ENCODE assay signal across 9 cellular contexts in the genomic region with DNA sequence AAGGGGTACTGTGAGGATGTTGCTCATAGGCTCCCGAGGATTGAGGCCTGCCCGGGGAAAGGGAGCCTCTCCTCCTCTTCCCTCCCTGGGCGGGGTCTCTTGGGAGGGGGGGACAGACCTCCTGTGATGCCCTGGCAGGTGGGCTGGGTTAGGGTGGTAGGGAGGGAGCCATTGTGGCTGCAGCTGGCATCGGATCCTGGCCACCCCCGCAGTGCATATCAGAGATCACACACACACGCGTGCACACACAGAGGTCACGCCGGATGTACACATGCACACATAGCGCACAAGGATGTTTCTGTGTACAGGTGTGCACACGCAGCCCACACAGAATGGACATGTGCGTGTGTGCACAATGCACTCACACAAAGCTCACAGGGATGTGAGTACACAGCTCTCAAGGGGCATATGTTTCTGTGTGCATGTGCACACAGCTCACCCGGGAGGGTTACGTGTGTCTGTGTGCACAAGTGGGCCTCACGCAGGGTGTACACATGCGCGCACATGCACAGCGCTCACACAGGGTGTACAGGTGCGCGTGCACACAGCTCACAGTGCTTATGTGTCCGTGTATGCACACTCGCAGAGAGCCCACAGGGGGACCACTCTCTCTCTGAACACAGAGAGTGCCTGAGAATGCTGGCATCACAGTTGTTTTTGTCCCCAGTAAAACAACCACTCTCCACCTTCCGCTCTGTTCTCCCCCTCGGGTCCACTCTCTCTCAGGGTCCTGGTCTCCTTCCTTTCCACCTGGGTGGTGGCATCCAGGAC.
A peak's percentile ranks its signal among the peaks of the same experiment; 100 is the strongest.
DNase-seq lines count a peak whose midpoint lies in the region; ATAC-seq and TF ChIP-seq lines count a peak whose summit lies in the region.
"Had no signal": no experiment of that assay in that cellular context is flagged by ENCODE, and none has a peak within 500 bp of the region (broad histone marks: within the 10 kb centered on the region; RNA-seq: fewer than 3 reads in every experiment).

No MANE protein-coding gene starts in this region.

- H3K9ac ChIP-seq in DND-41 (ENCODE audit: low read depth, low read length): peak overlapping the region; percentile 52

- H3K27me3 ChIP-seq in DND-41 (ENCODE audit: insufficient read depth, low read length, poor library complexity) (no peaks in the 10 kb centered on the region), neuron (ENCODE audit: insufficient read depth, low read length) (peaks cover 5% of the 10 kb centered on the region)

- peak overlapping the region in 1 of 2 experiments; percentile 58; a peak in 2 of 4 replicates for H3K4me3 ChIP-seq in DND-41 (ENCODE audit: low read depth in 1 of 2, low read length in 2 of 2)
- peak overlapping the region; percentile 22 to 64 for H3K4me3 ChIP-seq in cardiac fibroblast (replicated peaks in 1 of 2; ENCODE audit: low read depth in 2 of 2, low read length in 2 of 2)
- peak overlapping the region; percentile 53 for H3K4me3 ChIP-seq in neuron (ENCODE audit: low read length)

- ATAC-seq in DND-41 (ENCODE audit: insufficient read depth, low read depth) (peak; percentile 26; the same call in 2 of the 3 replicates), HG03521 (IDR thresholded peaks at IDR 0.05; ENCODE audit: unreplicated experiment) (peak; percentile 1), HG02798 (IDR thresholded peaks at IDR 0.05; ENCODE audit: poor library complexity, unreplicated experiment) (no peak), GM19455 (IDR thresholded peaks at IDR 0.05; ENCODE audit: unreplicated experiment) (no peak)

- H3K9me3 ChIP-seq in DND-41 (ENCODE audit: insufficient read depth, low read length, severe bottlenecking): no peaks in the 10 kb centered on the region
- H3K9me3 ChIP-seq in neuron (ENCODE audit: low read length): no peaks in the 10 kb centered on the region

- H4K20me1 ChIP-seq in DND-41 (ENCODE audit: insufficient read depth, low read length): no peaks in the 10 kb centered on the region

- H3K36me3 ChIP-seq in DND-41 (ENCODE audit: insufficient read depth, low read length) (no peaks in the 10 kb centered on the region), neuron (ENCODE audit: insufficient read depth, low read length) (no peaks in the 10 kb centered on the region)

- peak overlapping the region; percentile 52 for H3K27ac ChIP-seq in DND-41 (ENCODE audit: low read length)
- H3K27ac ChIP-seq: epithelial cell of prostate had no signal

- DNase-seq in DND-41: no peak
- DNase-seq in cardiac fibroblast (ENCODE audit: low read depth in 2 of 2): no peak
- DNase-seq in C1 segment of cervical spinal cord (lab: John Stamatoyannopoulos, UW): no peak
- DNase-seq in NCI-H1105 treated with DMSO at 0.1 percent for 48 hours (lab: John Stamatoyannopoulos, UW): no peak

- H3K79me2 ChIP-seq in DND-41 (ENCODE audit: insufficient read depth, low read length): no peaks in the 10 kb centered on the region

- H2AFZ ChIP-seq in DND-41 (ENCODE audit: low read depth, low read length) (peak overlapping the region; percentile 64), neuron (ENCODE audit: low read depth, low read length) (peak overlapping the region; percentile 94)

- peak overlapping the region; percentile 63 for H3K4me2 ChIP-seq in DND-41 (ENCODE audit: insufficient read depth, low read length)

- TF ChIP-seq CTCF in DND-41 (IDR thresholded peaks at IDR 0.05; ENCODE audit: borderline replicate concordance, extremely low read depth, low read length, poor library complexity, severe bottlenecking): no peak
- no peak for TF ChIP-seq CTCF in cardiac fibroblast (IDR thresholded peaks at IDR 0.05; ENCODE audit: low read depth, low read length)

- H3K4me1 ChIP-seq in DND-41 (ENCODE audit: insufficient read depth, low read length) (peaks cover 31% of the 10 kb centered on the region), neuron (ENCODE audit: insufficient read depth, low read length) (peaks cover 3% of the 10 kb centered on the region)

Comparison
In these comparisons a context has a peak if more than half of its experiments do, and no peak if none do; other contexts are left out.
1. ATAC-seq: peak in DND-41 (single experiment) and HG03521 (single experiment); none in HG02798 (single experiment) and GM19455 (single experiment).